13 cellular contexts compared by ENCODE assay signal in genomic region chr7:118312966-118313365, GRCh38.
A peak's percentile ranks its signal among the peaks of the same experiment; 100 is the strongest.
DNase-seq lines count a peak whose midpoint lies in the region; ATAC-seq and TF ChIP-seq lines count a peak whose summit lies in the region.
"Had no signal": no experiment of that assay in that cellular context is flagged by ENCODE, and none has a peak within 500 bp of the region (broad histone marks: within the 10 kb centered on the region; RNA-seq: fewer than 3 reads in every experiment).

No MANE protein-coding gene starts in this region.

- no peak overlapping the region for H3K23ac ChIP-seq in mesenchymal stem cell (ENCODE audit: low read length in 2 of 2)

- intact Hi-C loops in activated CD4-positive, alpha-beta T cell treated with anti-CD3 and anti-CD28 coated beads, Interleukin-2, amount 10 ng/mL, durations not matched to agents 24 days and 14 days (cut with micrococcal nuclease): loop anchor here (5.0 kb wide), 1 partner anchor 131 kb away; the partner anchor contains the start of gene LSM8

- H3F3A ChIP-seq in GM23338 (replicated peaks; ENCODE audit: low read depth): no peaks in the 10 kb centered on the region

- peaks cover 2% of the 10 kb centered on the region for H3K27me3 Mint-ChIP-seq in activated CD4-positive, alpha-beta T cell treated with anti-CD3 and anti-CD28 coated beads, Interleukin-2, amount 10 ng/mL, durations not matched to agents 24 days and 14 days
- peaks cover 4% of the 10 kb centered on the region for H3K27me3 Mint-ChIP-seq in GM23338 (ENCODE audit: insufficient read depth, low read depth, poor library complexity)

- H3K4ac ChIP-seq in mesenchymal stem cell (ENCODE audit: low read depth in 1 of 2, low read length in 2 of 2): no peak overlapping the region

- peaks cover 26% of the 10 kb centered on the region for H3K9me3 Mint-ChIP-seq in activated CD4-positive, alpha-beta T cell treated with anti-CD3 and anti-CD28 coated beads, Interleukin-2, amount 10 ng/mL, durations not matched to agents 24 days and 14 days
- H3K9me3 Mint-ChIP-seq in GM23338: peaks cover 26% of the 10 kb centered on the region

- H3K9ac ChIP-seq in mesenchymal stem cell (ENCODE audit: low read length): no peak overlapping the region

- peaks cover 24% of the 10 kb centered on the region for H3K4me1 Mint-ChIP-seq in activated CD4-positive, alpha-beta T cell treated with anti-CD3 and anti-CD28 coated beads, Interleukin-2, amount 10 ng/mL, durations not matched to agents 24 days and 14 days
- peaks cover 11% of the 10 kb centered on the region; the same call in 2 of the 3 replicates for H3K4me1 Mint-ChIP-seq in GM23338

- H3K9me2 ChIP-seq in GM23338 (ENCODE audit: insufficient read depth): peaks cover under 1% of the 10 kb centered on the region

- H3K27me3 ChIP-seq in GM23338 (ENCODE audit: insufficient read depth): no peaks in the 10 kb centered on the region
- H3K27me3 ChIP-seq in mesenchymal stem cell (ENCODE audit: control insufficient read depth in 1 of 2, insufficient read depth in 1 of 2, low read length in 2 of 2): no peaks in the 10 kb centered on the region

- no peak overlapping the region for H2BK15ac ChIP-seq in mesenchymal stem cell (ENCODE audit: low read depth, poor library complexity, severe bottlenecking)

- WGBS in mesenchymal stem cell: 100% methylated on average over 1 of the region's 1 CpG

- H3K79me2 ChIP-seq in GM23338 (replicated peaks; ENCODE audit: insufficient read depth): no peaks in the 10 kb centered on the region

- ATAC-seq in GM23338 (no peak), HG03432 (IDR thresholded peaks at IDR 0.05; ENCODE audit: unreplicated experiment) (peak; percentile 60)

- H2AK5ac ChIP-seq in mesenchymal stem cell (ENCODE audit: low read length, severe bottlenecking): no peak overlapping the region

- H3K18ac ChIP-seq in mesenchymal stem cell (ENCODE audit: low read depth in 1 of 2, low read length in 2 of 2): no peak overlapping the region

- H3K4me3 Mint-ChIP-seq in activated CD4-positive, alpha-beta T cell treated with anti-CD3 and anti-CD28 coated beads, Interleukin-2, amount 10 ng/mL, durations not matched to agents 24 days and 14 days: peak overlapping the region; percentile 18
- no peak overlapping the region for H3K4me3 Mint-ChIP-seq in GM23338

- H3K36me3 ChIP-seq in GM23338 (ENCODE audit: insufficient read depth): peaks cover 7% of the 10 kb centered on the region; the same call in 1 of the 2 replicates
- no peaks in the 10 kb centered on the region for H3K36me3 ChIP-seq in mesenchymal stem cell (ENCODE audit: control insufficient read depth in 1 of 2, insufficient read depth in 2 of 2, low read depth in 1 of 2, low read length in 2 of 2)

- 0 out of 2 replicates have a peak overlapping the region, but pooled peaks have one; percentile 11 for H3K4me2 ChIP-seq in GM23338
- no peak overlapping the region for H3K4me2 ChIP-seq in mesenchymal stem cell (ENCODE audit: low read length, poor library complexity, severe bottlenecking)
- H3K4me2 ChIP-seq: PC-9 had no signal

- H4K20me1 ChIP-seq in GM23338 (replicated peaks; ENCODE audit: insufficient read depth): no peaks in the 10 kb centered on the region; the same call in 1 of the 2 replicates

- no peak overlapping the region for H4K8ac ChIP-seq in mesenchymal stem cell (ENCODE audit: low read length)

- no peak overlapping the region for H4K91ac ChIP-seq in mesenchymal stem cell (ENCODE audit: low read length)

- no peak overlapping the region for H3K14ac ChIP-seq in mesenchymal stem cell (ENCODE audit: low read length in 2 of 2)

- H3K36me3 Mint-ChIP-seq in activated CD4-positive, alpha-beta T cell treated with anti-CD3 and anti-CD28 coated beads, Interleukin-2, amount 10 ng/mL, durations not matched to agents 24 days and 14 days (ENCODE audit: low read depth): peaks cover 15% of the 10 kb centered on the region
- H3K36me3 Mint-ChIP-seq in GM23338 (ENCODE audit: low read depth): peaks cover 16% of the 10 kb centered on the region

- no peak overlapping the region for H2BK12ac ChIP-seq in mesenchymal stem cell (ENCODE audit: low read length in 2 of 2)

- no peak overlapping the region for H3K4me3 ChIP-seq in GM23338
- no peak overlapping the region for H3K4me3 ChIP-seq in mesenchymal stem cell (ENCODE audit: insufficient read depth in 1 of 2, low read depth in 1 of 2, low read length in 2 of 2)
- H3K4me3 ChIP-seq: PC-9 had no signal

- TF ChIP-seq CTCF in GM23338 (conservative IDR thresholded peaks at IDR 0.05; ENCODE audit: low read depth in 2 of 2): no peak

- no peak overlapping the region for H2BK120ac ChIP-seq in mesenchymal stem cell (ENCODE audit: low read depth, low read length)

- H3K27ac ChIP-seq in GM23338 (ENCODE audit: low read depth) (no peak overlapping the region), mesenchymal stem cell (ENCODE audit: low read length, poor library complexity, severe bottlenecking) (no peak overlapping the region)
- H3K27ac ChIP-seq: PC-9 had no signal

- peak overlapping the region; percentile 93 for H3K27ac Mint-ChIP-seq in activated CD4-positive, alpha-beta T cell treated with anti-CD3 and anti-CD28 coated beads, Interleukin-2, amount 10 ng/mL, durations not matched to agents 24 days and 14 days
- H3K27ac Mint-ChIP-seq in GM23338: peak overlapping the region; percentile 43; the same call in 1 of the 2 replicates

- no peak overlapping the region for H2AFZ ChIP-seq in GM23338
- H2AFZ ChIP-seq in mesenchymal stem cell (ENCODE audit: low read depth, low read length): no peak overlapping the region
- H2AFZ ChIP-seq: PC-9 had no signal

- H3K4me1 ChIP-seq in GM23338 (ENCODE audit: insufficient read depth) (peaks cover 14% of the 10 kb centered on the region), mesenchymal stem cell (ENCODE audit: control insufficient read depth, insufficient read depth, low read depth, low read length) (no peaks in the 10 kb centered on the region)

- DNase-seq in activated CD4-positive, alpha-beta T cell treated with anti-CD3 and anti-CD28 coated beads, Interleukin-2, amount 10 ng/mL, durations not matched to agents 24 days and 14 days: peak; percentile 58
- DNase-seq in activated CD4-positive, alpha-beta T cell treated with anti-CD3 and anti-CD28 coated beads, Interleukin-2, amount 50 U/mL, for 48 hours: no peak
- DNase-seq in GM23338 (ENCODE audit: low spot score): no peak
- peak; percentile 43 for DNase-seq in mesenchymal stem cell
- no peak for DNase-seq in NCI-H2081 treated with DMSO at 0.1 percent for 48 hours (lab: John Stamatoyannopoulos, UW)
- DNase-seq in ecto neural progenitor cell (ENCODE audit: low spot score): no peak
- no peak for DNase-seq in HK-2 (ENCODE audit: unreplicated experiment)
- DNase-seq: 8988T; aorta; HCEC 1CT; PC-9; stimulated activated CD4-positive, alpha-beta T cell treated with anti-CD3 and anti-CD28 coated beads, Interleukin-1b, Interleukin-23, amount 100 ng/mL, for 48 hours had no signal

- no peak overlapping the region for H2BK5ac ChIP-seq in mesenchymal stem cell (ENCODE audit: low read depth, low read length, poor library complexity, severe bottlenecking)

- no peaks in the 10 kb centered on the region for H3K9me3 ChIP-seq in mesenchymal stem cell (ENCODE audit: control insufficient read depth, low read length)

- no peaks in the 10 kb centered on the region for H3K79me1 ChIP-seq in mesenchymal stem cell (replicated peaks; ENCODE audit: low read length, poor library complexity, severe bottlenecking)

TF ChIP-seq in GM23338, 12 proteins besides CTCF, POLR2A, EP300 and RAD21 (continues in another document):
- no peak for TF ChIP-seq JUNB (IDR thresholded peaks at IDR 0.05; ENCODE audit: unreplicated experiment)
- no peak for TF ChIP-seq ZNF331 (CRISPR knock-in tag; IDR thresholded peaks at IDR 0.05; ENCODE audit: low read depth)
- no peak for TF ChIP-seq EZH2phosphoT487 (IDR thresholded peaks at IDR 0.05; ENCODE audit: unreplicated experiment)

Comparison
In these comparisons a context has a peak if more than half of its experiments do, and no peak if none do; other contexts are left out.
1. DNase-seq: peak in activated CD4-positive, alpha-beta T cell treated with anti-CD3 and anti-CD28 coated beads, Interleukin-2, amount 10 ng/mL, durations not matched to agents 24 days and 14 days (single experiment) and mesenchymal stem cell (single experiment); none in activated CD4-positive, alpha-beta T cell treated with anti-CD3 and anti-CD28 coated beads, Interleukin-2, amount 50 U/mL, for 48 hours (0 of 2), GM23338 (single experiment), NCI-H2081 treated with DMSO at 0.1 percent for 48 hours (single experiment), ecto neural progenitor cell (single experiment) and HK-2 (single experiment).